In genomic region chr3:143120716-143121239, GRCh38 we compare ENCODE assay signal across 8 cellular contexts. TPM values are rescaled to one million over a fixed set of nuclear protein-coding genes. Genes with fewer than 3 reads are reported as not detected.
DNase-seq lines count a peak whose midpoint lies in the region; ATAC-seq lines count a peak whose summit lies in the region.

No MANE protein-coding gene starts in this region.

- H3K9me3 ChIP-seq in right cardiac atrium (ENCODE audit: control insufficient read depth, low read length): no peaks in the 10 kb centered on the region
- H3K9me3 ChIP-seq in skeletal muscle tissue (ENCODE audit: control insufficient read depth in 3 of 3, low read length in 3 of 3): no peaks in the 10 kb centered on the region

- DNase-seq in MV-4-11 (lab: John Stamatoyannopoulos, UW): peak; percentile 11
- DNase-seq in activated naive CD4-positive, alpha-beta T cell (lab: John Stamatoyannopoulos, UW): peak; percentile 15 to 52 (median 26)
- peak; percentile 31 to 68 (median 60) for DNase-seq in right cardiac atrium
- DNase-seq in DMS153 (lab: John Stamatoyannopoulos, UW): no peak
- DNase-seq in NCI-H1092 treated with DMSO at 0.1 percent for 48 hours (lab: John Stamatoyannopoulos, UW): no peak

- H3K4me3 ChIP-seq in GM08714 (ENCODE audit: low read length) (peak overlapping the region; percentile 82; the same call in 1 of the 2 replicates), right cardiac atrium (ENCODE audit: low read length) (peak overlapping the region; percentile 88), skeletal muscle tissue (ENCODE audit: low read length in 3 of 3) (peak overlapping the region; percentile 67 to 70 (median 67))

- peak; percentile 37 for ATAC-seq in GM21825 (IDR thresholded peaks at IDR 0.05; ENCODE audit: unreplicated experiment)
- ATAC-seq in right cardiac atrium: peak; percentile 9 to 33

- 1% methylated on average over 60 of the region's 60 CpGs for WGBS in right cardiac atrium

- H3K36me3 ChIP-seq in skeletal muscle tissue (ENCODE audit: control insufficient read depth in 3 of 3, insufficient read depth in 3 of 3, low read length in 3 of 3): peaks cover 0 to 2% (median 0%) of the 10 kb centered on the region in 3 donors

- no peaks in the 10 kb centered on the region for H3K4me1 ChIP-seq in right cardiac atrium (ENCODE audit: control insufficient read depth, insufficient read depth, low read length)
- peaks cover 13 to 19% (median 14%) of the 10 kb centered on the region in 3 donors for H3K4me1 ChIP-seq in skeletal muscle tissue (ENCODE audit: control insufficient read depth in 3 of 3, insufficient read depth in 3 of 3, low read length in 3 of 3)

- H3K27ac ChIP-seq in right cardiac atrium (ENCODE audit: low read length) (no peak overlapping the region), skeletal muscle tissue (ENCODE audit: low read depth, low read length) (no peak overlapping the region)

- peak overlapping the region in 1 of 3 donors; percentile 60 for H3K9ac ChIP-seq in skeletal muscle tissue (ENCODE audit: low read depth in 1 of 3, low read length in 3 of 3)

- intact Hi-C loops in right cardiac atrium (cut with DNase I): no loop called here

- H3K27me3 ChIP-seq in right cardiac atrium (ENCODE audit: control insufficient read depth, insufficient read depth) (no peaks in the 10 kb centered on the region), skeletal muscle tissue (ENCODE audit: control insufficient read depth in 3 of 3, insufficient read depth in 3 of 3, low read length in 3 of 3) (peaks cover 21 to 36% (median 32%) of the 10 kb centered on the region in 3 donors)

RNA-seq across cellular contexts. Expression of gene CHST2, which starts 1.2 kb away (rescaled TPM):
- total RNA-seq in right cardiac atrium (1 to 10 TPM; 1.5 to 3.3 (median 2.4) TPM), skeletal muscle tissue (6.8 TPM)
- polyA plus RNA-seq in right cardiac atrium: 2.0 TPM

Comparison
In these comparisons a context has a peak if more than half of its experiments do, and no peak if none do; other contexts are left out.
1. DNase-seq: peak in MV-4-11 (single experiment), activated naive CD4-positive, alpha-beta T cell (4 of 4) and right cardiac atrium (3 of 3); none in DMS153 (single experiment) and NCI-H1092 treated with DMSO at 0.1 percent for 48 hours (single experiment).
2. Peak in every context shown above with its lines, with median percentiles within 50 percentile points of each other: H3K4me3 ChIP-seq.